1 cellular context compared by ENCODE assay signal in the genomic region with DNA sequence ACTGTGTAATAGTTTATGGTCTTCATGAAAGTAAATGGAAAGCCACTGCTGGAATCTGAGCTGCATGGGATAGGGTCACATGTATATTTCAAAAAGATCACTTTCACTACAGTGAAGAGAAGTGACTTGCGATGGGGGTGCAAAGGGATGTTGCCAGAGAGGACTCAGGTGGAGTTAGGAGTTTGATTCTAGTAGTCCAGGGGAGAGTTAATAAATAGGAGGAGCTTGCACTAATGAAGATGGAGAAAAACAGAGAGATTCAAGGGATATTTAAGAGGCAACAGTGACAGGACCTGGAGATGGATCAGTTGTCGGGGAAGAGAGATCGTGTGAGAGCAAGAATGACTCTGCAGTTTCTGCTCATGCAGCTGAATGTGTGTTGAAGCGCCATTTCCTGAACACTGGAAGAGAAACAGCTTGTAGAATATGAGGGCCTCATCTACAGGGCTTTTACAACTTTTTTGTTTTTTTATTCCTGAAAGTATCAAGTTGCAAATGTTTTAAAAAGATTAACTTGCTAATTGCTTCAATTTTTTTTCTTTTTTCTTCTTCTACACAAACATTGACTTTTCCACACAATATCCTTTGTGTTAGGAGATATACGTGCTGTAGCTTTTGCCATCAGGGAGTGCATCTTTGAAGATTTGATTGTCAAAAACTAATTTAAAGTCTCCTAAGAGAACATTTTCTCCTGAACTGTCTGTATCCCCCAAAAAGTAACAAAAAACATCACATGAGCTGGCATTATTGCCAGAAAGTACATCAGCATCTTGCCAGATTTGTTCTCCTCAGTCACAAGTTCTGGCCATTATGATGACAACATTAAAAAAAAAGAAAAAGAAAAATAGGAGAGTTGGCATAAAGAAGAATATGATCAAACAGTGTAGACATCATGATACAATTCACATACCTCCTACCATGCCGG.
TF ChIP-seq lines count a peak whose summit lies in the region.

No MANE protein-coding gene starts in this region.

TF ChIP-seq in K562, 482 proteins besides CTCF, POLR2A, EP300 and RAD21 (continued from another document and continues in another):
- TF ChIP-seq FIP1L1 (IDR thresholded peaks at IDR 0.05; ENCODE audit: low read depth, low read length, poor library complexity, severe bottlenecking) (no peak), ZKSCAN8 (CRISPR knock-in tag; IDR thresholded peaks at IDR 0.05) (no peak), NR4A1 (CRISPR knock-in tag; IDR thresholded peaks at IDR 0.05) (no peak), NR4A1 (tag; IDR thresholded peaks at IDR 0.05) (peak; percentile 70), YY1 (IDR thresholded peaks at IDR 0.05; ENCODE audit: borderline replicate concordance in 1 of 3, control insufficient read depth in 1 of 3, extremely low read depth in 1 of 3, insufficient read depth in 3 of 3, insufficient read length in 1 of 3, insufficient replicate concordance in 2 of 3, low read depth in 1 of 3, low read length in 2 of 3) (peak in 1 of 3 experiments; percentile 78), ARID2 (IDR thresholded peaks at IDR 0.05) (peak; percentile 53; the same call in 1 of the 2 replicates), ARNT (IDR thresholded peaks at IDR 0.05) (peak in 1 of 2 experiments; percentile 82; a peak in 1 of 4 replicates), MCM7 (IDR thresholded peaks at IDR 0.05) (0 out of 4 replicates have a peak, but pooled peaks of 1 of the 2 experiments have one; percentile 54), ZNF311 (CRISPR knock-in tag; IDR thresholded peaks at IDR 0.05) (no peak), BRD4 (IDR thresholded peaks at IDR 0.05) (0 out of 2 replicates have a peak, but pooled peaks have one; percentile 33), BCL6 (CRISPR knock-in tag; IDR thresholded peaks at IDR 0.05) (no peak), NFE2L1 (tag; IDR thresholded peaks at IDR 0.05; ENCODE audit: borderline replicate concordance, low read depth) (peak; percentile 97), TEAD1 (CRISPR knock-in tag; IDR thresholded peaks at IDR 0.05) (peak in 1 of 2 experiments; percentile 57; a peak in 1 of 4 replicates), KLF10 (CRISPR knock-in tag; IDR thresholded peaks at IDR 0.05) (no peak), FOXK2 (conservative IDR thresholded peaks at IDR 0.05 in 1 of 2, IDR thresholded peaks at IDR 0.05 in 1 of 2; ENCODE audit: low read depth in 2 of 2) (peak in 1 of 2 experiments; percentile 53; a peak in 2 of 4 replicates), SIN3B (IDR thresholded peaks at IDR 0.05; ENCODE audit: low read depth) (no peak), MTA2 (IDR thresholded peaks at IDR 0.05; ENCODE audit: low read depth) (peak; percentile 44; the same call in 1 of the 2 replicates), CXXC5 (CRISPR knock-in tag; IDR thresholded peaks at IDR 0.05) (peak; percentile 18; the same call in 1 of the 2 replicates), ARID1B (IDR thresholded peaks at IDR 0.05) (peak; percentile 63), NRF1 (conservative IDR thresholded peaks at IDR 0.05 in 1 of 2, IDR thresholded peaks at IDR 0.05 in 1 of 2) (0 out of 4 replicates have a peak, but pooled peaks of 1 of the 2 experiments have one; percentile 14), RBBP5 (IDR thresholded peaks at IDR 0.05; ENCODE audit: borderline replicate concordance, insufficient read depth, low read length, poor library complexity, severe bottlenecking) (peak; percentile 34), ZNF57 (CRISPR knock-in tag; IDR thresholded peaks at IDR 0.05) (no peak), RFX5 (IDR thresholded peaks at IDR 0.05; ENCODE audit: low read depth, low read length) (no peak), GATAD2A (IDR thresholded peaks at IDR 0.05) (peak; percentile 63; the same call in 1 of the 2 replicates)
- TF ChIP-seq, protein P1, sequence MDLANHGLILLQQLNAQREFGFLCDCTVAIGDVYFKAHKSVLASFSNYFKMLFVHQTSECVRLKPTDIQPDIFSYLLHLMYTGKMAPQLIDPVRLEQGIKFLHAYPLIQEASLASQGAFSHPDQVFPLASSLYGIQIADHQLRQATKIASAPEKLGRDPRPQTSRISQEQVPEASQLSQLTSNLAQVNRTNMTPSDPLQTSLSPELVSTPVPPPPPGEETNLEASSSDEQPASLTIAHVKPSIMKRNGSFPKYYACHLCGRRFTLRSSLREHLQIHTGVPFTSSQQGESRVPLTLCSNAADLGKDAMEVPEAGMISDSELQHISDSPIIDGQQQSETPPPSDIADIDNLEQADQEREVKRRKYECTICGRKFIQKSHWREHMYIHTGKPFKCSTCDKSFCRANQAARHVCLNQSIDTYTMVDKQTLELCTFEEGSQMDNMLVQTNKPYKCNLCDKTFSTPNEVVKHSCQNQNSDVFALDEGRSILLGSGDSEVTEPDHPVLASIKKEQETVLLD (IDR thresholded peaks at IDR 0.05) = no peak
- TF ChIP-seq, protein P2, sequence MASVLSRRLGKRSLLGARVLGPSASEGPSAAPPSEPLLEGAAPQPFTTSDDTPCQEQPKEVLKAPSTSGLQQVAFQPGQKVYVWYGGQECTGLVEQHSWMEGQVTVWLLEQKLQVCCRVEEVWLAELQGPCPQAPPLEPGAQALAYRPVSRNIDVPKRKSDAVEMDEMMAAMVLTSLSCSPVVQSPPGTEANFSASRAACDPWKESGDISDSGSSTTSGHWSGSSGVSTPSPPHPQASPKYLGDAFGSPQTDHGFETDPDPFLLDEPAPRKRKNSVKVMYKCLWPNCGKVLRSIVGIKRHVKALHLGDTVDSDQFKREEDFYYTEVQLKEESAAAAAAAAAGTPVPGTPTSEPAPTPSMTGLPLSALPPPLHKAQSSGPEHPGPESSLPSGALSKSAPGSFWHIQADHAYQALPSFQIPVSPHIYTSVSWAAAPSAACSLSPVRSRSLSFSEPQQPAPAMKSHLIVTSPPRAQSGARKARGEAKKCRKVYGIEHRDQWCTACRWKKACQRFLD (CRISPR knock-in tag; IDR thresholded peaks at IDR 0.05) = peak; percentile 67
- TF ChIP-seq, protein P3, sequence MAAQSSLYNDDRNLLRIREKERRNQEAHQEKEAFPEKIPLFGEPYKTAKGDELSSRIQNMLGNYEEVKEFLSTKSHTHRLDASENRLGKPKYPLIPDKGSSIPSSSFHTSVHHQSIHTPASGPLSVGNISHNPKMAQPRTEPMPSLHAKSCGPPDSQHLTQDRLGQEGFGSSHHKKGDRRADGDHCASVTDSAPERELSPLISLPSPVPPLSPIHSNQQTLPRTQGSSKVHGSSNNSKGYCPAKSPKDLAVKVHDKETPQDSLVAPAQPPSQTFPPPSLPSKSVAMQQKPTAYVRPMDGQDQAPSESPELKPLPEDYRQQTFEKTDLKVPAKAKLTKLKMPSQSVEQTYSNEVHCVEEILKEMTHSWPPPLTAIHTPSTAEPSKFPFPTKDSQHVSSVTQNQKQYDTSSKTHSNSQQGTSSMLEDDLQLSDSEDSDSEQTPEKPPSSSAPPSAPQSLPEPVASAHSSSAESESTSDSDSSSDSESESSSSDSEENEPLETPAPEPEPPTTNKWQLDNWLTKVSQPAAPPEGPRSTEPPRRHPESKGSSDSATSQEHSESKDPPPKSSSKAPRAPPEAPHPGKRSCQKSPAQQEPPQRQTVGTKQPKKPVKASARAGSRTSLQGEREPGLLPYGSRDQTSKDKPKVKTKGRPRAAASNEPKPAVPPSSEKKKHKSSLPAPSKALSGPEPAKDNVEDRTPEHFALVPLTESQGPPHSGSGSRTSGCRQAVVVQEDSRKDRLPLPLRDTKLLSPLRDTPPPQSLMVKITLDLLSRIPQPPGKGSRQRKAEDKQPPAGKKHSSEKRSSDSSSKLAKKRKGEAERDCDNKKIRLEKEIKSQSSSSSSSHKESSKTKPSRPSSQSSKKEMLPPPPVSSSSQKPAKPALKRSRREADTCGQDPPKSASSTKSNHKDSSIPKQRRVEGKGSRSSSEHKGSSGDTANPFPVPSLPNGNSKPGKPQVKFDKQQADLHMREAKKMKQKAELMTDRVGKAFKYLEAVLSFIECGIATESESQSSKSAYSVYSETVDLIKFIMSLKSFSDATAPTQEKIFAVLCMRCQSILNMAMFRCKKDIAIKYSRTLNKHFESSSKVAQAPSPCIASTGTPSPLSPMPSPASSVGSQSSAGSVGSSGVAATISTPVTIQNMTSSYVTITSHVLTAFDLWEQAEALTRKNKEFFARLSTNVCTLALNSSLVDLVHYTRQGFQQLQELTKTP (IDR thresholded peaks at IDR 0.05; ENCODE audit: low read depth in 1 of 2, partially characterized antibody in 2 of 2) = peak in 1 of 2 experiments; percentile 43
- TF ChIP-seq, protein P4, sequence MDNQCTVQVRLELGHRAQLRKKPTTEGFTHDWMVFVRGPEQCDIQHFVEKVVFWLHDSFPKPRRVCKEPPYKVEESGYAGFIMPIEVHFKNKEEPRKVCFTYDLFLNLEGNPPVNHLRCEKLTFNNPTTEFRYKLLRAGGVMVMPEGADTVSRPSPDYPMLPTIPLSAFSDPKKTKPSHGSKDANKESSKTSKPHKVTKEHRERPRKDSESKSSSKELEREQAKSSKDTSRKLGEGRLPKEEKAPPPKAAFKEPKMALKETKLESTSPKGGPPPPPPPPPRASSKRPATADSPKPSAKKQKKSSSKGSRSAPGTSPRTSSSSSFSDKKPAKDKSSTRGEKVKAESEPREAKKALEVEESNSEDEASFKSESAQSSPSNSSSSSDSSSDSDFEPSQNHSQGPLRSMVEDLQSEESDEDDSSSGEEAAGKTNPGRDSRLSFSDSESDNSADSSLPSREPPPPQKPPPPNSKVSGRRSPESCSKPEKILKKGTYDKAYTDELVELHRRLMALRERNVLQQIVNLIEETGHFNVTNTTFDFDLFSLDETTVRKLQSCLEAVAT (IDR thresholded peaks at IDR 0.05) = 0 out of 4 replicates have a peak, but pooled peaks have one; percentile 19 to 30
- TF ChIP-seq, protein P5, sequence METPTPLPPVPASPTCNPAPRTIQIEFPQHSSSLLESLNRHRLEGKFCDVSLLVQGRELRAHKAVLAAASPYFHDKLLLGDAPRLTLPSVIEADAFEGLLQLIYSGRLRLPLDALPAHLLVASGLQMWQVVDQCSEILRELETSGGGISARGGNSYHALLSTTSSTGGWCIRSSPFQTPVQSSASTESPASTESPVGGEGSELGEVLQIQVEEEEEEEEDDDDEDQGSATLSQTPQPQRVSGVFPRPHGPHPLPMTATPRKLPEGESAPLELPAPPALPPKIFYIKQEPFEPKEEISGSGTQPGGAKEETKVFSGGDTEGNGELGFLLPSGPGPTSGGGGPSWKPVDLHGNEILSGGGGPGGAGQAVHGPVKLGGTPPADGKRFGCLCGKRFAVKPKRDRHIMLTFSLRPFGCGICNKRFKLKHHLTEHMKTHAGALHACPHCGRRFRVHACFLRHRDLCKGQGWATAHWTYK (CRISPR knock-in tag; IDR thresholded peaks at IDR 0.05) = peak; percentile 54; the same call in 1 of the 2 replicates
- TF ChIP-seq, protein P6, sequence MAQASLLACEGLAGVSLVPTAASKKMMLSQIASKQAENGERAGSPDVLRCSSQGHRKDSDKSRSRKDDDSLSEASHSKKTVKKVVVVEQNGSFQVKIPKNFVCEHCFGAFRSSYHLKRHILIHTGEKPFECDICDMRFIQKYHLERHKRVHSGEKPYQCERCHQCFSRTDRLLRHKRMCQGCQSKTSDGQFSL (CRISPR knock-in tag; IDR thresholded peaks at IDR 0.05) = 0 out of 2 replicates have a peak, but pooled peaks have one; percentile 40
- TF ChIP-seq, protein P6 (tag; IDR thresholded peaks at IDR 0.05) = 0 out of 4 replicates have a peak, but pooled peaks of 1 of the 2 experiments have one; percentile 25
- TF ChIP-seq, protein P7, sequence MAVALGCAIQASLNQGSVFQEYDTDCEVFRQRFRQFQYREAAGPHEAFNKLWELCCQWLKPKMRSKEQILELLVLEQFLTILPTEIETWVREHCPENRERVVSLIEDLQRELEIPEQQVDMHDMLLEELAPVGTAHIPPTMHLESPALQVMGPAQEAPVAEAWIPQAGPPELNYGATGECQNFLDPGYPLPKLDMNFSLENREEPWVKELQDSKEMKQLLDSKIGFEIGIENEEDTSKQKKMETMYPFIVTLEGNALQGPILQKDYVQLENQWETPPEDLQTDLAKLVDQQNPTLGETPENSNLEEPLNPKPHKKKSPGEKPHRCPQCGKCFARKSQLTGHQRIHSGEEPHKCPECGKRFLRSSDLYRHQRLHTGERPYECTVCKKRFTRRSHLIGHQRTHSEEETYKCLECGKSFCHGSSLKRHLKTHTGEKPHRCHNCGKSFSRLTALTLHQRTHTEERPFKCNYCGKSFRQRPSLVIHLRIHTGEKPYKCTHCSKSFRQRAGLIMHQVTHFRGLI (CRISPR knock-in tag; IDR thresholded peaks at IDR 0.05) = 0 out of 2 replicates have a peak, but pooled peaks have one; percentile 29
- TF ChIP-seq, protein P8, sequence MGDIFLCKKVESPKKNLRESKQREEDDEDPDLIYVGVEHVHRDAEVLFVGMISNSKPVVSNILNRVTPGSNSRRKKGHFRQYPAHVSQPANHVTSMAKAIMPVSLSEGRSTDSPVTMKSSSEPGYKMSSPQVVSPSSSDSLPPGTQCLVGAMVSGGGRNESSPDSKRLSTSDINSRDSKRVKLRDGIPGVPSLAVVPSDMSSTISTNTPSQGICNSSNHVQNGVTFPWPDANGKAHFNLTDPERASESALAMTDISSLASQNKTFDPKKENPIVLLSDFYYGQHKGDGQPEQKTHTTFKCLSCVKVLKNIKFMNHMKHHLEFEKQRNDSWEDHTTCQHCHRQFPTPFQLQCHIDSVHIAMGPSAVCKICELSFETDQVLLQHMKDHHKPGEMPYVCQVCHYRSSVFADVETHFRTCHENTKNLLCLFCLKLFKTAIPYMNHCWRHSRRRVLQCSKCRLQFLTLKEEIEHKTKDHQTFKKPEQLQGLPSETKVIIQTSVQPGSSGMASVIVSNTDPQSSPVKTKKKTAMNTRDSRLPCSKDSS (IDR thresholded peaks at IDR 0.05; ENCODE audit: low read depth, partially characterized antibody) = no peak
- TF ChIP-seq, protein P9, sequence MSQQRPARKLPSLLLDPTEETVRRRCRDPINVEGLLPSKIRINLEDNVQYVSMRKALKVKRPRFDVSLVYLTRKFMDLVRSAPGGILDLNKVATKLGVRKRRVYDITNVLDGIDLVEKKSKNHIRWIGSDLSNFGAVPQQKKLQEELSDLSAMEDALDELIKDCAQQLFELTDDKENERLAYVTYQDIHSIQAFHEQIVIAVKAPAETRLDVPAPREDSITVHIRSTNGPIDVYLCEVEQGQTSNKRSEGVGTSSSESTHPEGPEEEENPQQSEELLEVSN (IDR thresholded peaks at IDR 0.05; ENCODE audit: borderline replicate concordance in 1 of 2, extremely low read depth in 1 of 2, insufficient read depth in 1 of 2, insufficient read length in 1 of 2, low read depth in 1 of 2, low read length in 1 of 2, poor library complexity in 1 of 2, severe bottlenecking in 1 of 2) = peak; percentile 34 to 62
